In genomic region chr5:178587793-178588611, GRCh38 we compare ENCODE assay signal across 1 cellular context.
TF ChIP-seq lines count a peak whose summit lies in the region.

No MANE protein-coding gene starts in this region.

TF ChIP-seq in H1, 55 proteins besides CTCF, POLR2A, EP300 and RAD21:
- TF ChIP-seq, protein P1, sequence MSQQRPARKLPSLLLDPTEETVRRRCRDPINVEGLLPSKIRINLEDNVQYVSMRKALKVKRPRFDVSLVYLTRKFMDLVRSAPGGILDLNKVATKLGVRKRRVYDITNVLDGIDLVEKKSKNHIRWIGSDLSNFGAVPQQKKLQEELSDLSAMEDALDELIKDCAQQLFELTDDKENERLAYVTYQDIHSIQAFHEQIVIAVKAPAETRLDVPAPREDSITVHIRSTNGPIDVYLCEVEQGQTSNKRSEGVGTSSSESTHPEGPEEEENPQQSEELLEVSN (IDR thresholded peaks at IDR 0.05) = peak; percentile 92
- no peak for TF ChIP-seq CHD1 (IDR thresholded peaks at IDR 0.05; ENCODE audit: low read depth, low read length)
- no peak for TF ChIP-seq SP1 (IDR thresholded peaks at IDR 0.05; ENCODE audit: low read depth, low read length)
- TF ChIP-seq, protein P2, sequence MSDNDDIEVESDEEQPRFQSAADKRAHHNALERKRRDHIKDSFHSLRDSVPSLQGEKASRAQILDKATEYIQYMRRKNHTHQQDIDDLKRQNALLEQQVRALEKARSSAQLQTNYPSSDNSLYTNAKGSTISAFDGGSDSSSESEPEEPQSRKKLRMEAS (IDR thresholded peaks at IDR 0.05) = peak; percentile 84
